ENCODE assay signal across 1 cellular context in genomic region chr5:153490124-153491085, GRCh38.
TF ChIP-seq lines count a peak whose summit lies in the region.

Gene GRIA1, plus strand, starts transcription at chr5:153490670.

TF ChIP-seq in GM12878, 131 proteins besides CTCF, POLR2A, EP300 and RAD21:
- TF ChIP-seq E4F1 (IDR thresholded peaks at IDR 0.05; ENCODE audit: borderline replicate concordance, partially characterized antibody) (no peak), BRCA1 (IDR thresholded peaks at IDR 0.05; ENCODE audit: low read depth, low read length) (no peak), YY1 (IDR thresholded peaks at IDR 0.05; ENCODE audit: low read depth, low read length) (no peak), SIN3A (IDR thresholded peaks at IDR 0.05; ENCODE audit: low read depth, low read length) (no peak), POLR2AphosphoS2 (IDR thresholded peaks at IDR 0.05; ENCODE audit: low read depth, low read length) (no peak), SUPT20H (IDR thresholded peaks at IDR 0.05; ENCODE audit: borderline replicate concordance, control insufficient read depth, low read depth, low read length) (no peak), RELA (IDR thresholded peaks at IDR 0.05; ENCODE audit: borderline replicate concordance, partially characterized antibody) (no peak), HDAC2 (IDR thresholded peaks at IDR 0.05) (no peak), SREBF1 (IDR thresholded peaks at IDR 0.05; ENCODE audit: low read length) (no peak), CREB1 (IDR thresholded peaks at IDR 0.05; ENCODE audit: low read depth) (no peak)
